7 cellular contexts compared by ENCODE assay signal in genomic region chr6:99219788-99220187, GRCh38.
DNase-seq lines count a peak whose midpoint lies in the region; ATAC-seq and TF ChIP-seq lines count a peak whose summit lies in the region.

No MANE protein-coding gene starts in this region.

- H3K27ac ChIP-seq in OCI-LY3 (ENCODE audit: low read length) (no peak overlapping the region), trophoblast cell (ENCODE audit: low read depth, low read length) (no peak overlapping the region)

- no peaks in the 10 kb centered on the region for H3K27me3 ChIP-seq in OCI-LY3 (ENCODE audit: low read depth, low read length)
- H3K27me3 ChIP-seq in trophoblast cell (ENCODE audit: insufficient read depth, low read length), result no peaks in the 10 kb centered on the region

- no peak overlapping the region for H3K18ac ChIP-seq in trophoblast cell (ENCODE audit: low read length)

- no peak overlapping the region for H2BK5ac ChIP-seq in trophoblast cell (ENCODE audit: low read depth, low read length, poor library complexity)

- no peak overlapping the region for H4K12ac ChIP-seq in trophoblast cell (ENCODE audit: low read depth, low read length)

- H3K9me3 ChIP-seq in OCI-LY3 (ENCODE audit: insufficient read depth, low read length), result no peaks in the 10 kb centered on the region
- no peaks in the 10 kb centered on the region for H3K9me3 ChIP-seq in trophoblast cell (ENCODE audit: insufficient read depth, low read depth, low read length)

- H2BK12ac ChIP-seq in trophoblast cell (ENCODE audit: low read length), result no peak overlapping the region

- H3K4me2 ChIP-seq in OCI-LY3 (ENCODE audit: low read length) (peak overlapping the region; percentile 4; the same call in 1 of the 2 replicates), trophoblast cell (ENCODE audit: low read length) (no peak overlapping the region)

- H3K4me1 ChIP-seq in OCI-LY3 (ENCODE audit: low read length) (peaks cover 5% of the 10 kb centered on the region; the same call in 1 of the 2 replicates), trophoblast cell (ENCODE audit: control insufficient read depth in 1 of 2, insufficient read depth in 2 of 2, low read length in 2 of 2) (no peaks in the 10 kb centered on the region)

- H4K20me1 ChIP-seq in OCI-LY3 (ENCODE audit: insufficient read depth, low read length), result no peaks in the 10 kb centered on the region

- DNase-seq in trophoblast cell, result peak; percentile 12 to 59
- DNase-seq in activated CD4-positive, alpha-beta T cell treated with anti-CD3 and anti-CD28 coated beads for 4 hours, result no peak
- no peak for DNase-seq in NCI-H2171 (lab: John Stamatoyannopoulos, UW)
- DNase-seq in NCI-H1930 (lab: John Stamatoyannopoulos, UW), result no peak

- no peak overlapping the region for H3K4ac ChIP-seq in trophoblast cell (ENCODE audit: low read depth, low read length)

- ATAC-seq in GM18870 (IDR thresholded peaks at IDR 0.05; ENCODE audit: unreplicated experiment) (peak; percentile 46), HG02642 (IDR thresholded peaks at IDR 0.05; ENCODE audit: poor library complexity, unreplicated experiment) (peak; percentile 89)

- peak; percentile 41 for TF ChIP-seq CTCF in OCI-LY3 (IDR thresholded peaks at IDR 0.05; ENCODE audit: low read depth, low read length)

- H3K14ac ChIP-seq in trophoblast cell (ENCODE audit: low read length), result no peak overlapping the region

- H4K8ac ChIP-seq in trophoblast cell (ENCODE audit: low read depth, low read length), result no peak overlapping the region

- no peak overlapping the region for H3K23ac ChIP-seq in trophoblast cell (ENCODE audit: low read length)

- H3K79me2 ChIP-seq in OCI-LY3 (ENCODE audit: low read length) (no peaks in the 10 kb centered on the region), trophoblast cell (ENCODE audit: control insufficient read depth, insufficient read depth, low read length, poor library complexity) (no peaks in the 10 kb centered on the region)

- H2BK120ac ChIP-seq in trophoblast cell (ENCODE audit: insufficient read depth, low read length, poor library complexity), result no peak overlapping the region

- no peak overlapping the region for H2AK5ac ChIP-seq in trophoblast cell (ENCODE audit: low read length)

- no CpG with 5 or more reads among the region's 4 CpGs for WGBS in trophoblast cell (ENCODE audit: extremely low coverage, insufficient coverage, insufficient read length)

- no peaks in the 10 kb centered on the region for H3K79me1 ChIP-seq in trophoblast cell (ENCODE audit: low read length)

- no peak overlapping the region for H4K91ac ChIP-seq in trophoblast cell (ENCODE audit: low read depth, low read length)

- H2AFZ ChIP-seq in OCI-LY3 (ENCODE audit: low read depth, low read length), result no peak overlapping the region
- H2AFZ ChIP-seq in trophoblast cell (ENCODE audit: insufficient read depth, low read length, poor library complexity), result no peak overlapping the region

- H3K9ac ChIP-seq in OCI-LY3 (ENCODE audit: low read length) (no peak overlapping the region), trophoblast cell (ENCODE audit: low read length) (no peak overlapping the region)

- H3K4me3 ChIP-seq in OCI-LY3 (ENCODE audit: low read length) (no peak overlapping the region), trophoblast cell (ENCODE audit: low read depth, low read length) (no peak overlapping the region)

- no peaks in the 10 kb centered on the region for H3K36me3 ChIP-seq in OCI-LY3 (replicated peaks; ENCODE audit: low read depth, low read length)
- no peaks in the 10 kb centered on the region for H3K36me3 ChIP-seq in trophoblast cell (ENCODE audit: control insufficient read depth in 1 of 2, insufficient read depth in 2 of 2, low read length in 2 of 2)

Comparison
In these comparisons a context has a peak if more than half of its experiments do, and no peak if none do; other contexts are left out.
1. DNase-seq: peak in trophoblast cell (2 of 2); none in activated CD4-positive, alpha-beta T cell treated with anti-CD3 and anti-CD28 coated beads for 4 hours (0 of 2), NCI-H2171 (single experiment) and NCI-H1930 (0 of 2).